Comparison of ENCODE assay signal across 21 cellular contexts in the genomic region with DNA sequence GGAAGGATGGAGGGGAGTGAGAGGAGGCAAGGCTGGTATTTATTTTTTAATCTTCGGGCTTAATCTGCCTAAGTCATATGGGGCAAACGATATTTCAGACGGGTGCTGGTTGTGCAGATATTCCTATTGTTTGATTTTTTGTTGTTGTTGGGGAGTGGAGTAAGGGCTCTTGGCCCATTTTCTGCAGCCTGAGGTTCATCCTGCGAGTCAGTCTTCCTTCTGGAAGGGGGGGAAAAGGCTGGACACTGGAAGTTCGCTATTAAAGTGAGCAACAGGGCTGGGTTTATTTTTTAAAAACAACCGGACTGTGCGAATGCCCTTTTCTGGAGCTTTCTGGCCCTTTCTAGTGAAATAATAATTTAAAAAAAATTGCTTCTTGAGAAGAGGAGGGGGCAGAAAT. TPM values are rescaled to one million over a fixed set of nuclear protein-coding genes. Genes with fewer than 3 reads are reported as not detected.
DNase-seq lines count a peak whose midpoint lies in the region; ATAC-seq, FAIRE-seq and TF ChIP-seq lines count a peak whose summit lies in the region.
"Had no signal": no experiment of that assay in that cellular context is flagged by ENCODE, and none has a peak within 500 bp of the region (broad histone marks: within the 10 kb centered on the region; RNA-seq: fewer than 3 reads in every experiment).

No MANE protein-coding gene starts in this region.

- no peaks in the 10 kb centered on the region for H3K9me3 Mint-ChIP-seq in astrocyte (ENCODE audit: unreplicated experiment)
- H3K9me3 Mint-ChIP-seq in nephron progenitor cell, result no peaks in the 10 kb centered on the region
- H3K9me3 Mint-ChIP-seq: CD4-positive, alpha-beta T cell had no signal

- WGBS in mesenchymal stem cell, result 84% methylated on average over 7 of the region's 7 CpGs

- no peak overlapping the region for H3K4ac ChIP-seq in mesenchymal stem cell (ENCODE audit: low read depth in 1 of 2, low read length in 2 of 2)

- H2BK15ac ChIP-seq in mesenchymal stem cell (ENCODE audit: low read depth, poor library complexity, severe bottlenecking), result no peak overlapping the region

- no peak overlapping the region for H2BK120ac ChIP-seq in mesenchymal stem cell (ENCODE audit: low read depth, low read length)

- H3K27ac ChIP-seq in astrocyte (ENCODE audit: low read depth, low read length) (no peak overlapping the region), mesenchymal stem cell (ENCODE audit: low read length, poor library complexity, severe bottlenecking) (no peak overlapping the region)
- H3K27ac ChIP-seq: 22Rv1, A549, C4-2B had no signal

- H3K36me3 Mint-ChIP-seq in astrocyte (ENCODE audit: low read depth, unreplicated experiment) (no peaks in the 10 kb centered on the region), nephron progenitor cell (ENCODE audit: low read depth) (no peaks in the 10 kb centered on the region)
- H3K36me3 Mint-ChIP-seq: IgD-negative memory B cell had no signal

- no peak overlapping the region for H3K4me3 ChIP-seq in astrocyte (ENCODE audit: insufficient read depth, low read depth, low read length)
- no peak overlapping the region for H3K4me3 ChIP-seq in mesenchymal stem cell (ENCODE audit: insufficient read depth in 1 of 2, low read depth in 1 of 2, low read length in 2 of 2)
- H3K4me3 ChIP-seq in foreskin fibroblast (ENCODE audit: low read depth in 1 of 2, low read length in 2 of 2), result no peak overlapping the region
- H3K4me3 ChIP-seq: A549 had no signal

- H2BK5ac ChIP-seq in mesenchymal stem cell (ENCODE audit: low read depth, low read length, poor library complexity, severe bottlenecking), result no peak overlapping the region

- peaks cover 9% of the 10 kb centered on the region for H3K4me1 Mint-ChIP-seq in astrocyte (ENCODE audit: low read depth, unreplicated experiment)
- peaks cover 31% of the 10 kb centered on the region for H3K4me1 Mint-ChIP-seq in nephron progenitor cell
- H3K4me1 Mint-ChIP-seq: IgD-negative memory B cell had no signal

- H3K27me3 Mint-ChIP-seq in astrocyte (ENCODE audit: low read depth, unreplicated experiment) (peaks cover 26% of the 10 kb centered on the region), nephron progenitor cell (ENCODE audit: low read depth, poor library complexity) (peaks cover 41% of the 10 kb centered on the region)

- H3K79me2 ChIP-seq in astrocyte (ENCODE audit: insufficient read depth, low read length), result no peaks in the 10 kb centered on the region

- no peak overlapping the region for H2AFZ ChIP-seq in astrocyte (ENCODE audit: low read depth, low read length)
- H2AFZ ChIP-seq in mesenchymal stem cell (ENCODE audit: low read depth, low read length), result no peak overlapping the region

- H3K79me1 ChIP-seq in mesenchymal stem cell (replicated peaks; ENCODE audit: low read length, poor library complexity, severe bottlenecking), result no peaks in the 10 kb centered on the region

- TF ChIP-seq CTCF in astrocyte (IDR thresholded peaks at IDR 0.05; ENCODE audit: insufficient read depth, low read depth, low read length) (no peak), nephron progenitor cell (IDR thresholded peaks at IDR 0.05) (no peak), foreskin fibroblast (IDR thresholded peaks at IDR 0.05; ENCODE audit: low read depth, low read length) (no peak)

- no peak overlapping the region for H3K14ac ChIP-seq in mesenchymal stem cell (ENCODE audit: low read length in 2 of 2)

- no peak overlapping the region for H3K9ac ChIP-seq in astrocyte (ENCODE audit: low read length)
- no peak overlapping the region for H3K9ac ChIP-seq in mesenchymal stem cell (ENCODE audit: low read length)

- H3K4me2 ChIP-seq in astrocyte (ENCODE audit: low read length) (no peak overlapping the region), mesenchymal stem cell (ENCODE audit: low read length, poor library complexity, severe bottlenecking) (no peak overlapping the region)
- H3K4me2 ChIP-seq: A549 had no signal

- no peak overlapping the region for H3K23ac ChIP-seq in mesenchymal stem cell (ENCODE audit: low read length in 2 of 2)

- no peak for ATAC-seq in HG02623 (IDR thresholded peaks at IDR 0.05; ENCODE audit: unreplicated experiment)
- ATAC-seq: A549, HCT116 had no signal

- H4K20me1 ChIP-seq in astrocyte (ENCODE audit: insufficient read depth, low read length), result no peaks in the 10 kb centered on the region

- no peak overlapping the region for H3K18ac ChIP-seq in mesenchymal stem cell (ENCODE audit: low read depth in 1 of 2, low read length in 2 of 2)

- no peak overlapping the region for H4K91ac ChIP-seq in mesenchymal stem cell (ENCODE audit: low read length)

- no peaks in the 10 kb centered on the region for H3K9me3 ChIP-seq in astrocyte (ENCODE audit: insufficient read depth, low read depth, low read length)
- no peaks in the 10 kb centered on the region for H3K9me3 ChIP-seq in mesenchymal stem cell (ENCODE audit: control insufficient read depth, low read length)
- H3K9me3 ChIP-seq: A549, Caco-2 had no signal

- H3K36me3 ChIP-seq in astrocyte (ENCODE audit: insufficient read depth, low read length), result no peaks in the 10 kb centered on the region
- no peaks in the 10 kb centered on the region for H3K36me3 ChIP-seq in mesenchymal stem cell (ENCODE audit: control insufficient read depth in 1 of 2, insufficient read depth in 2 of 2, low read depth in 1 of 2, low read length in 2 of 2)

- no peak overlapping the region for H3K27ac Mint-ChIP-seq in astrocyte (ENCODE audit: unreplicated experiment)
- H3K27ac Mint-ChIP-seq in nephron progenitor cell, result no peak overlapping the region
- H3K27ac Mint-ChIP-seq: CD4-positive, alpha-beta T cell; HFFc6; IgD-negative memory B cell had no signal

- peak; percentile 72 for DNase-seq in DMS79 treated with DMSO at 0.1 percent for 48 hours (lab: John Stamatoyannopoulos, UW)
- DNase-seq in DMS79 (lab: John Stamatoyannopoulos, UW), result no peak
- DNase-seq in astrocyte (ENCODE audit: low read depth), result no peak
- no peak for DNase-seq in nephron progenitor cell
- no peak for DNase-seq in mesenchymal stem cell
- no peak for DNase-seq in foreskin fibroblast
- DNase-seq: AML-193; Caco-2; CD4-positive, alpha-beta T cell; GF-D8; GOT3; H7; HFFc6 had no signal

- H3K4me3 Mint-ChIP-seq in astrocyte (ENCODE audit: unreplicated experiment) (peak overlapping the region; percentile 63), nephron progenitor cell (peak overlapping the region; percentile 34)
- H3K4me3 Mint-ChIP-seq: CD4-positive, alpha-beta T cell; HFFc6 had no signal

- no peak overlapping the region for H2BK12ac ChIP-seq in mesenchymal stem cell (ENCODE audit: low read length in 2 of 2)

- H4K8ac ChIP-seq in mesenchymal stem cell (ENCODE audit: low read length), result no peak overlapping the region

- H3K27me3 ChIP-seq in astrocyte (ENCODE audit: insufficient read depth, low read length), result peaks cover 2% of the 10 kb centered on the region
- H3K27me3 ChIP-seq in mesenchymal stem cell (ENCODE audit: control insufficient read depth in 1 of 2, insufficient read depth in 1 of 2, low read length in 2 of 2), result peaks cover 0 to 28% of the 10 kb centered on the region in 2 experiments

- H2AK5ac ChIP-seq in mesenchymal stem cell (ENCODE audit: low read length, severe bottlenecking), result no peak overlapping the region

- H3K4me1 ChIP-seq in astrocyte (ENCODE audit: insufficient read depth, low read length), result no peaks in the 10 kb centered on the region
- no peaks in the 10 kb centered on the region for H3K4me1 ChIP-seq in mesenchymal stem cell (ENCODE audit: control insufficient read depth, insufficient read depth, low read depth, low read length)
- H3K4me1 ChIP-seq: A549, Caco-2 had no signal

- no peak for FAIRE-seq in astrocyte (lab: Jason Lieb, UNC)
- FAIRE-seq: A549, D721Med, HTR-8/SVneo had no signal

RNA-seq across cellular contexts. Expression of gene NRXN3, which starts 2.3 kb away (rescaled TPM):
- total RNA-seq in astrocyte, result 12.6 and 18.0 TPM in 2 replicates
- 3.2 TPM for polyA plus RNA-seq in mesenchymal stem cell (2013, experiment 1 of 2)
- polyA plus RNA-seq in mesenchymal stem cell (2013, experiment 2 of 2), result 2.9 TPM
- total RNA-seq: CD4-positive, alpha-beta T cell had no signal
- polyA plus RNA-seq: IgD-negative memory B cell had no signal
